Comparison of ENCODE assay signal across 17 cellular contexts in the genomic region with DNA sequence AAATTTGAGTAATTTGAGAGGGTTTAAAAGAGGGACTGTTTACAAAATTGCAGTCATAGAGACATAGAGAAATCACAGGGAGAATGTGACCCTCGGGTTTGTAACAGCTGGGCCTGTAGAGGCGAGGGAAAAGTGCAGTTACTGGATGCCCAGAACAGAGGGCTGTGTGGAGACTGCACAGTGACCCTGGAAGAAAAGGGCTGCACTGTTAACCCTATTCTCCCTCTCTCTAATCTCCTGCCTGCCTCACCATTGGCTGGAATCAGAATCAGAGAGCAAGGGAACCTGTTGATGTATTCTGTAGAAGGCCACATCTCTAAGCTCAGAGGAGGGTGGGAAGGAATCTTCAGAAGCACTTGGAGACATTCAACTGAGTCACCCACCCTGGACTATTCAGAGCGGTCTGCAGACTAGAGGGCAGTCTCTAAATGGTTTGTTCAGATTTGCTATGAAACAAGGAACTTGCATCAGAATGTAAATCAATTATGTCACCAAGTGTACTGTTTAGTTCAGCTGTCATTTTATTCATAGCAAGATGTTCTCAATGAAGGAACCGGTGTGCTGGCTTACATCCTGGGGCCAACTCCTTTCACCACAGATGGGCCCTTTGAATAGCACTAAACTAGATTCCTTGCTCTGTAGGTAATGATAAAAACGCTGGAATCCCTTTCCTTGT.
DNase-seq lines count a peak whose midpoint lies in the region; ATAC-seq and TF ChIP-seq lines count a peak whose summit lies in the region.
"Had no signal": no experiment of that assay in that cellular context is flagged by ENCODE, and none has a peak within 500 bp of the region (broad histone marks: within the 10 kb centered on the region; RNA-seq: fewer than 3 reads in every experiment).

No MANE protein-coding gene starts in this region.

- in situ Hi-C loops in GM23248 (cut with MboI) (no loop called here), KBM-7 (cut with MboI; ENCODE audit: low pct_unique_long_range_greater_than_20kb, low sequenced_read_pairs) (no loop called here)

- no peaks in the 10 kb centered on the region for H3K9me3 ChIP-seq in GM23248 (ENCODE audit: low read depth)
- no peaks in the 10 kb centered on the region for H3K9me3 ChIP-seq in adipocyte (ENCODE audit: control insufficient read depth, low read length)
- H3K9me3 ChIP-seq in gastroesophageal sphincter = no peaks in the 10 kb centered on the region
- H3K9me3 ChIP-seq in aorta (ENCODE audit: control insufficient read depth, low read length) = no peaks in the 10 kb centered on the region
- no peaks in the 10 kb centered on the region for H3K9me3 ChIP-seq in Caco-2
- H3K9me3 ChIP-seq: neutrophil had no signal

- H4K20me1 ChIP-seq in GM23248 (ENCODE audit: insufficient read depth) = no peaks in the 10 kb centered on the region

- intact Hi-C loops in aorta (cut with DNase I) (no loop called here), Caco-2 (cut with micrococcal nuclease; ENCODE audit: unreplicated experiment) (no loop called here)

- no peak overlapping the region for H3K27ac Mint-ChIP-seq in Caco-2 (ENCODE audit: unreplicated experiment)
- H3K27ac Mint-ChIP-seq: activated CD4-positive, alpha-beta T cell treated with anti-CD3 and anti-CD28 coated beads for 36 hours; activated naive CD8-positive, alpha-beta T cell treated with anti-CD3 and anti-CD28 coated beads, Interleukin-2, amount 10 ng/mL, durations not matched to agents 7 days and 5 days; T-helper 17 cell had no signal

- no TSS peak for BruUV-seq in Caco-2 (replicated peaks; lab: Mats Ljungman, UMichigan)

- no peaks in the 10 kb centered on the region for H3K36me3 Mint-ChIP-seq in Caco-2 (ENCODE audit: insufficient read depth, unreplicated experiment)

- ATAC-seq in gastroesophageal sphincter (peak; percentile 94), aorta (ENCODE audit: low FRiP score) (no peak)
- ATAC-seq: activated CD4-positive, alpha-beta T cell treated with anti-CD3 and anti-CD28 coated beads for 36 hours; stimulated activated naive CD8-positive, alpha-beta T cell treated with anti-CD3 and anti-CD28 coated beads, Interleukin-15, Interleukin-2, amounts not matched to agents 100 U/mL and 50 U/mL, for 24 hours; T-helper 17 cell had no signal

- no peaks in the 10 kb centered on the region for H3K9me2 ChIP-seq in GM23248 (ENCODE audit: insufficient read depth)

- H3K4me1 ChIP-seq in GM23248 (ENCODE audit: insufficient read depth) = peaks cover 22% of the 10 kb centered on the region
- peaks cover 10% of the 10 kb centered on the region for H3K4me1 ChIP-seq in adipocyte (ENCODE audit: control insufficient read depth, insufficient read depth, low read length)
- H3K4me1 ChIP-seq in gastroesophageal sphincter = peaks cover 0 to 55% (median 10%) of the 10 kb centered on the region in 3 donors
- H3K4me1 ChIP-seq in rectal smooth muscle tissue (ENCODE audit: control insufficient read depth, insufficient read depth, low read length) = peaks cover 27% of the 10 kb centered on the region
- no peaks in the 10 kb centered on the region for H3K4me1 ChIP-seq in aorta (ENCODE audit: control insufficient read depth in 1 of 2, insufficient read depth in 2 of 2, low read length in 2 of 2)
- H3K4me1 ChIP-seq in Caco-2 = no peaks in the 10 kb centered on the region

- POLR2A ChIA-PET in Caco-2 (lab: Charles Lee) = no interaction called here

- H3K27me3 Mint-ChIP-seq in Caco-2 (ENCODE audit: insufficient read depth, unreplicated experiment) = no peaks in the 10 kb centered on the region
- H3K27me3 Mint-ChIP-seq: activated CD4-positive, alpha-beta T cell treated with anti-CD3 and anti-CD28 coated beads for 36 hours; activated naive CD8-positive, alpha-beta T cell treated with anti-CD3 and anti-CD28 coated beads, Interleukin-2, amount 10 ng/mL, durations not matched to agents 7 days and 5 days; T-helper 17 cell had no signal

- peaks cover 16% of the 10 kb centered on the region for H3F3A ChIP-seq in GM23248 (ENCODE audit: insufficient read depth)

- 0 out of 2 replicates have a peak, but pooled peaks cover 7% of the 10 kb centered on the region for H3K36me3 ChIP-seq in GM23248 (ENCODE audit: low read depth)
- H3K36me3 ChIP-seq in adipocyte (ENCODE audit: control insufficient read depth, insufficient read depth, low read length, severe bottlenecking) = no peaks in the 10 kb centered on the region
- H3K36me3 ChIP-seq in gastroesophageal sphincter = no peaks in the 10 kb centered on the region
- no peaks in the 10 kb centered on the region for H3K36me3 ChIP-seq in rectal smooth muscle tissue (ENCODE audit: control insufficient read depth, insufficient read depth, low read length)
- no peaks in the 10 kb centered on the region for H3K36me3 ChIP-seq in aorta (ENCODE audit: control insufficient read depth in 1 of 2, insufficient read depth in 2 of 2, low read length in 1 of 2)
- no peaks in the 10 kb centered on the region for H3K36me3 ChIP-seq in Caco-2 (ENCODE audit: control insufficient read depth, insufficient read depth, low read length)
- H3K36me3 ChIP-seq: neutrophil had no signal

- H2AFZ ChIP-seq in GM23248 = no peak overlapping the region

- CTCF ChIA-PET in Caco-2 (lab: Charles Lee) = no interaction called here

- TF ChIP-seq EP300 in gastroesophageal sphincter (IDR thresholded peaks at IDR 0.05) = peak; percentile 72

- H3K79me2 ChIP-seq in GM23248 (ENCODE audit: insufficient read depth) = no peaks in the 10 kb centered on the region

- no peaks in the 10 kb centered on the region for H3K27me3 ChIP-seq in GM23248 (replicated peaks; ENCODE audit: insufficient read depth)
- H3K27me3 ChIP-seq in adipocyte (replicated peaks; ENCODE audit: control insufficient read depth, insufficient read depth, low read length) = no peaks in the 10 kb centered on the region
- H3K27me3 ChIP-seq in gastroesophageal sphincter = no peaks in the 10 kb centered on the region
- no peaks in the 10 kb centered on the region for H3K27me3 ChIP-seq in rectal smooth muscle tissue (ENCODE audit: control insufficient read depth, insufficient read depth, low read length)
- H3K27me3 ChIP-seq in aorta (ENCODE audit: control insufficient read depth in 1 of 2, insufficient read depth in 2 of 2, low read length in 1 of 2) = no peaks in the 10 kb centered on the region
- H3K27me3 ChIP-seq in Caco-2 (replicated peaks; ENCODE audit: control insufficient read depth, insufficient read depth, low read length) = no peaks in the 10 kb centered on the region
- H3K27me3 ChIP-seq: neutrophil had no signal

- 70 to 72% methylated on average over 5 of the region's 5 CpGs for WGBS in GM23248 (ENCODE audit: low coverage in 1 of 2, low lambda C conversion rate in 2 of 2, missing lambda C conversion rate in 2 of 2), 2 experiments
- 41 to 43% methylated on average over 3 to 5 of the region's 5 CpGs for WGBS in gastroesophageal sphincter (ENCODE audit: low coverage in 1 of 2), 2 donors
- WGBS in aorta, 2 donors = 74 to 77% methylated on average over 5 of the region's 5 CpGs

- no peak overlapping the region for H3K4me3 Mint-ChIP-seq in Caco-2 (ENCODE audit: unreplicated experiment)
- H3K4me3 Mint-ChIP-seq: activated CD4-positive, alpha-beta T cell treated with anti-CD3 and anti-CD28 coated beads for 36 hours; activated naive CD8-positive, alpha-beta T cell treated with anti-CD3 and anti-CD28 coated beads, Interleukin-2, amount 10 ng/mL, durations not matched to agents 7 days and 5 days; T-helper 17 cell had no signal

- no peak overlapping the region for H3K4me3 ChIP-seq in GM23248
- H3K4me3 ChIP-seq in adipocyte (ENCODE audit: low read length) = no peak overlapping the region
- H3K4me3 ChIP-seq in gastroesophageal sphincter = no peak overlapping the region
- H3K4me3 ChIP-seq in rectal smooth muscle tissue (ENCODE audit: low read length) = no peak overlapping the region
- H3K4me3 ChIP-seq in aorta (ENCODE audit: low read length in 2 of 2) = no peak overlapping the region
- no peak overlapping the region for H3K4me3 ChIP-seq in Caco-2 (ENCODE audit: low read depth, low read length)
- H3K4me3 ChIP-seq: lung, skin epidermis had no signal

- TF ChIP-seq POLR2A in gastroesophageal sphincter (IDR thresholded peaks at IDR 0.05) = no peak

- H3K9me3 Mint-ChIP-seq in Caco-2 (ENCODE audit: unreplicated experiment) = no peaks in the 10 kb centered on the region
- H3K9me3 Mint-ChIP-seq: activated naive CD8-positive, alpha-beta T cell treated with anti-CD3 and anti-CD28 coated beads, Interleukin-2, amount 10 ng/mL, durations not matched to agents 7 days and 5 days had no signal

- no peak overlapping the region for H3K9ac ChIP-seq in GM23248
- H3K9ac ChIP-seq in adipocyte (ENCODE audit: low read length) = no peak overlapping the region
- H3K9ac ChIP-seq in rectal smooth muscle tissue (ENCODE audit: low read length) = no peak overlapping the region

- H3K4me2 ChIP-seq in GM23248 (ENCODE audit: unreplicated experiment) = no peak overlapping the region

- DNase-seq in GM23248 (peak; percentile 45), adipocyte (ENCODE audit: low read depth) (peak; percentile 53), aorta (no peak), HK-2 (ENCODE audit: unreplicated experiment) (no peak), Caco-2 (no peak), KBM-7 (no peak)
- DNase-seq: activated CD4-positive, alpha-beta T cell treated with anti-CD3 and anti-CD28 coated beads for 36 hours; activated naive CD8-positive, alpha-beta T cell treated with anti-CD3 and anti-CD28 coated beads, Interleukin-2, amount 10 ng/mL, durations not matched to agents 7 days and 5 days; NCI-H1694; NCI-H524 treated with DMSO at 0.1 percent for 48 hours; stimulated activated naive CD8-positive, alpha-beta T cell treated with anti-CD3 and anti-CD28 coated beads, Interleukin-15, Interleukin-2, amounts not matched to agents 100 U/mL and 50 U/mL, for 24 hours; T-helper 17 cell had no signal

- peak in 1 of 4 experiments; percentile 12 for TF ChIP-seq CTCF in gastroesophageal sphincter (IDR thresholded peaks at IDR 0.05)
- no peak for TF ChIP-seq CTCF in Caco-2 (IDR thresholded peaks at IDR 0.05; ENCODE audit: insufficient read depth in 1 of 2, low read depth in 1 of 2, low read length in 1 of 2, severe bottlenecking in 1 of 2, unreplicated experiment in 1 of 2)

- no peaks in the 10 kb centered on the region for H3K4me1 Mint-ChIP-seq in Caco-2 (ENCODE audit: low read depth, unreplicated experiment)
- H3K4me1 Mint-ChIP-seq: activated CD4-positive, alpha-beta T cell treated with anti-CD3 and anti-CD28 coated beads for 36 hours; T-helper 17 cell had no signal

- no peak overlapping the region for H3K27ac ChIP-seq in GM23248
- H3K27ac ChIP-seq in gastroesophageal sphincter = peak overlapping the region; percentile 79 to 99 (median 89)
- H3K27ac ChIP-seq in rectal smooth muscle tissue (ENCODE audit: low read depth, low read length) = peak overlapping the region; percentile 88
- H3K27ac ChIP-seq in aorta (ENCODE audit: low read depth in 1 of 2, low read length in 2 of 2) = no peak overlapping the region
- H3K27ac ChIP-seq: neutrophil, skin epidermis had no signal

Comparison
In these comparisons a context has a peak if more than half of its experiments do, and no peak if none do; other contexts are left out.
1. DNase-seq: peak in GM23248 (single experiment) and adipocyte (single experiment); none in aorta (0 of 2), HK-2 (single experiment), Caco-2 (0 of 2) and KBM-7 (single experiment).
2. H3K27ac ChIP-seq: peak in gastroesophageal sphincter (4 of 4) and rectal smooth muscle tissue (single experiment); none in GM23248 (single experiment) and aorta (0 of 2).